ENCODE assay signal across 8 cellular contexts in genomic region chr5:98775246-98775961, GRCh38. TPM values are rescaled to one million over a fixed set of nuclear protein-coding genes. Genes with fewer than 3 reads are reported as not detected.
A peak's percentile ranks its signal among the peaks of the same experiment; 100 is the strongest.
DNase-seq lines count a peak whose midpoint lies in the region; ATAC-seq and TF ChIP-seq lines count a peak whose summit lies in the region.

No MANE protein-coding gene starts in this region.

- intact Hi-C loops in CD4-positive, alpha-beta T cell (cut with DNase I, micrococcal nuclease): loop anchor here (5.0 to 10.0 kb wide), 5 partner anchors 147 to 1971 kb away; partner anchors contain the start of genes ERAP1 (in 1 of the 2) and LNPEP (in 1 of the 2)
- intact Hi-C loops in thyroid gland (cut with DNase I): no loop called here

- TF ChIP-seq CTCF in CD4-positive, alpha-beta T cell (IDR thresholded peaks at IDR 0.05): no peak
- TF ChIP-seq CTCF in endodermal cell (conservative IDR thresholded peaks at IDR 0.05) (no peak), nephron progenitor cell (IDR thresholded peaks at IDR 0.05) (no peak), thyroid gland (IDR thresholded peaks at IDR 0.05) (no peak)

- peaks cover 21% of the 10 kb centered on the region for H3K36me3 Mint-ChIP-seq in CD4-positive, alpha-beta T cell (ENCODE audit: low read depth)
- peaks cover 53% of the 10 kb centered on the region for H3K36me3 Mint-ChIP-seq in endodermal cell (ENCODE audit: low read depth)
- H3K36me3 Mint-ChIP-seq in nephron progenitor cell (ENCODE audit: low read depth): peaks cover 24% of the 10 kb centered on the region

- H3K4me1 ChIP-seq in endodermal cell (ENCODE audit: control insufficient read depth, insufficient read depth, low read length) (no peaks in the 10 kb centered on the region), thyroid gland (peaks cover 23 to 28% of the 10 kb centered on the region in 2 donors)

- ATAC-seq in CD4-positive, alpha-beta T cell (ENCODE audit: poor library complexity): no peak
- ATAC-seq in HG03457 (IDR thresholded peaks at IDR 0.05; ENCODE audit: unreplicated experiment) (no peak), HG02840 (IDR thresholded peaks at IDR 0.05; ENCODE audit: low FRiP score, unreplicated experiment) (no peak)

- peak overlapping the region; percentile 41 for H3K9ac ChIP-seq in endodermal cell (ENCODE audit: extremely low read depth, low read length, poor library complexity, severe bottlenecking)

- H3K27ac ChIP-seq in CD4-positive, alpha-beta T cell (ENCODE audit: low read depth, low read length): no peak overlapping the region
- H3K27ac ChIP-seq in endodermal cell (ENCODE audit: low read depth, low read length) (no peak overlapping the region), thyroid gland (peak overlapping the region in 1 of 3 donors; percentile 94)

- H3K27me3 ChIP-seq in CD4-positive, alpha-beta T cell (ENCODE audit: control insufficient read depth, insufficient read depth, low read length): no peaks in the 10 kb centered on the region
- H3K27me3 ChIP-seq in endodermal cell (ENCODE audit: control insufficient read depth, insufficient read depth, low read length, poor library complexity, severe bottlenecking) (no peaks in the 10 kb centered on the region), thyroid gland (no peaks in the 10 kb centered on the region)

- H3K27ac Mint-ChIP-seq in CD4-positive, alpha-beta T cell: peak overlapping the region; percentile 87
- H3K27ac Mint-ChIP-seq in endodermal cell (no peak overlapping the region), nephron progenitor cell (peak overlapping the region; percentile 47)

- no peaks in the 10 kb centered on the region for H3K9me3 Mint-ChIP-seq in CD4-positive, alpha-beta T cell
- H3K9me3 Mint-ChIP-seq in endodermal cell (no peaks in the 10 kb centered on the region), nephron progenitor cell (no peaks in the 10 kb centered on the region)

- 47 to 57% methylated on average over 12 of the region's 12 CpGs for WGBS in endodermal cell (ENCODE audit: insufficient coverage in 1 of 2, insufficient read length in 1 of 2), 2 experiments
- WGBS in thyroid gland, 2 donors: 80 to 86% methylated on average over 12 of the region's 12 CpGs

- no peak for DNase-seq in CD4-positive, alpha-beta T cell
- peak; percentile 30 for DNase-seq in NCI-H69 (lab: John Stamatoyannopoulos, UW)
- no peak for DNase-seq in endodermal cell
- no peak for DNase-seq in nephron progenitor cell
- DNase-seq in stimulated activated naive CD4-positive, alpha-beta T cell (lab: John Stamatoyannopoulos, UW): no peak
- no peak for DNase-seq in thyroid gland

- H3K36me3 ChIP-seq in endodermal cell (ENCODE audit: control insufficient read depth, insufficient read depth, low read length) (peaks cover 51% of the 10 kb centered on the region), thyroid gland (no peaks in the 10 kb centered on the region)

- CTCF ChIA-PET in CD4-positive, alpha-beta T cell (lab: Charles Lee): interaction anchor here (2.2 kb wide), 1 partner anchor 21 kb away, joined by 4 read pairs; no protein-coding TSS in a partner anchor

- peak overlapping the region; percentile 89 for H3K4me3 Mint-ChIP-seq in CD4-positive, alpha-beta T cell
- H3K4me3 Mint-ChIP-seq in endodermal cell (peak overlapping the region; percentile 97), nephron progenitor cell (peak overlapping the region; percentile 97)

- H3K9me3 ChIP-seq in CD4-positive, alpha-beta T cell (ENCODE audit: control insufficient read depth, low read length): no peaks in the 10 kb centered on the region
- H3K9me3 ChIP-seq in endodermal cell (ENCODE audit: control insufficient read depth, low read length) (no peaks in the 10 kb centered on the region), thyroid gland (no peaks in the 10 kb centered on the region)

- H3K4me1 Mint-ChIP-seq in CD4-positive, alpha-beta T cell (ENCODE audit: low read depth): peaks cover 64% of the 10 kb centered on the region
- H3K4me1 Mint-ChIP-seq in endodermal cell (peaks cover 46% of the 10 kb centered on the region), nephron progenitor cell (peaks cover 74% of the 10 kb centered on the region)

- TF ChIP-seq POLR2A in thyroid gland (IDR thresholded peaks at IDR 0.05): no peak

- H3K4me3 ChIP-seq in endodermal cell (ENCODE audit: low read length): peak overlapping the region; percentile 85
- peak overlapping the region in 1 of 3 donors; percentile 90 for H3K4me3 ChIP-seq in thyroid gland (replicated peaks in 1 of 3)

- peaks cover 4% of the 10 kb centered on the region for H3K27me3 Mint-ChIP-seq in CD4-positive, alpha-beta T cell
- H3K27me3 Mint-ChIP-seq in endodermal cell (ENCODE audit: insufficient read depth): no peaks in the 10 kb centered on the region
- peaks cover 9% of the 10 kb centered on the region for H3K27me3 Mint-ChIP-seq in nephron progenitor cell (ENCODE audit: low read depth, poor library complexity)

- POLR2A ChIA-PET in CD4-positive, alpha-beta T cell (lab: Charles Lee): interaction anchor here (0.6 to 1.2 kb wide), 2 partner anchors 30 to 153 kb away, joined by 3 read pairs; partner anchors contain the start of gene CHD1

RNA-seq across cellular contexts. Expression of gene RGMB, which starts 1.9 kb away (rescaled TPM):
- total RNA-seq in CD4-positive, alpha-beta T cell: 10 to 100 TPM; 15.8 to 15.9 TPM
- total RNA-seq in endodermal cell (10 to 100 TPM; 60.2 to 71.6 TPM), thyroid gland (10 to 100 TPM; 25.3 to 29.7 (median 27.5) TPM)
- polyA plus RNA-seq in endodermal cell (2013, experiment 1 of 2): 105 TPM
- polyA plus RNA-seq in endodermal cell (2013, experiment 2 of 2): 81.8 TPM
